In genomic region chr17:42389135-42389417, GRCh38 we compare ENCODE assay signal across 8 cellular contexts. TPM values are rescaled to one million over a fixed set of nuclear protein-coding genes. Genes with fewer than 3 reads are reported as not detected.
A peak's percentile ranks its signal among the peaks of the same experiment; 100 is the strongest.
DNase-seq lines count a peak whose midpoint lies in the region; ATAC-seq and TF ChIP-seq lines count a peak whose summit lies in the region.

No MANE protein-coding gene starts in this region.

- H3K4me3 Mint-ChIP-seq in activated naive CD4-positive, alpha-beta T cell treated with anti-CD3 and anti-CD28 coated beads for 36 hours: peak overlapping the region; percentile 97

- H3K27ac Mint-ChIP-seq in activated naive CD4-positive, alpha-beta T cell treated with anti-CD3 and anti-CD28 coated beads for 36 hours: peak overlapping the region; percentile 100

- no peaks in the 10 kb centered on the region for H3K9me3 ChIP-seq in fibroblast of lung (ENCODE audit: control insufficient read depth, insufficient read depth, low read depth, low read length)
- no peaks in the 10 kb centered on the region for H3K9me3 ChIP-seq in gastrocnemius medialis

- intact Hi-C loops in activated naive CD4-positive, alpha-beta T cell treated with anti-CD3 and anti-CD28 coated beads for 36 hours (cut with micrococcal nuclease): loop anchor here (1.0 to 2.0 kb wide), 4 partner anchors 9 to 700 kb away; partner anchors contain the start of gene EIF1
- intact Hi-C loops in gastrocnemius medialis (cut with DNase I; ENCODE audit: low total_unique reads): no loop called here

- peaks cover 33% of the 10 kb centered on the region for H3K36me3 Mint-ChIP-seq in activated naive CD4-positive, alpha-beta T cell treated with anti-CD3 and anti-CD28 coated beads for 36 hours (ENCODE audit: low read depth)

- H3K4me2 ChIP-seq in fibroblast of lung (ENCODE audit: extremely low read depth, insufficient read depth, low read length): peak overlapping the region; percentile 86

- peak overlapping the region; percentile 45 for H2AFZ ChIP-seq in fibroblast of lung (ENCODE audit: low read length)

- CTCF ChIA-PET in activated naive CD4-positive, alpha-beta T cell treated with anti-CD3 and anti-CD28 coated beads for 36 hours (lab: Charles Lee): interaction anchor here (0.8 to 4.8 kb wide), 12 partner anchors 10 to 79 kb away, joined by 3 to 59 read pairs (median 6); no protein-coding TSS in a partner anchor
- CTCF ChIA-PET in RWPE1 (lab: Yijun Ruan, JAX): interaction anchor here (0.7 kb wide), 1 partner anchor 59 kb away, joined by 3 read pairs; no protein-coding TSS in a partner anchor

- POLR2A ChIA-PET in RWPE1 (lab: Yijun Ruan, JAX; ENCODE audit: low non-redundant PET): interaction anchor here (1.1 kb wide), 1 partner anchor 34 kb away, joined by 11 read pairs; the partner anchor contains the start of gene CAVIN1

- H3K4me3 ChIP-seq in fibroblast of lung (replicated peaks in 1 of 4; ENCODE audit: control extremely low read depth in 1 of 4, insufficient read depth in 1 of 4, low read depth in 3 of 4, low read length in 4 of 4) (peak overlapping the region; percentile 44 to 75 (median 56)), gastrocnemius medialis (peak overlapping the region; percentile 46 to 95 (median 52))

- peak overlapping the region; percentile 97 for H3K27ac ChIP-seq in RWPE1
- peak overlapping the region; percentile 100 for H3K27ac ChIP-seq in fibroblast of lung (ENCODE audit: insufficient read depth, low read length)
- H3K27ac ChIP-seq in gastrocnemius medialis: peak overlapping the region; percentile 87 to 99 (median 98)

- H4K20me1 ChIP-seq in fibroblast of lung (ENCODE audit: control insufficient read depth, extremely low read depth, insufficient read depth, low read length): no peaks in the 10 kb centered on the region

- TF ChIP-seq CTCF in RWPE1 (conservative IDR thresholded peaks at IDR 0.05; ENCODE audit: low read depth) (no peak), fibroblast of lung (conservative IDR thresholded peaks at IDR 0.05 in 1 of 2, IDR thresholded peaks at IDR 0.05 in 1 of 2; ENCODE audit: low read depth in 1 of 2, low read length in 2 of 2) (no peak), gastrocnemius medialis (IDR thresholded peaks at IDR 0.05 in 4 of 5, conservative IDR thresholded peaks at IDR 0.05 in 1 of 5) (no peak)

- peaks cover 16% of the 10 kb centered on the region for H3K4me1 ChIP-seq in fibroblast of lung (ENCODE audit: control insufficient read depth, extremely low read depth, insufficient read depth, low read length)
- H3K4me1 ChIP-seq in gastrocnemius medialis: peaks cover 21 to 34% of the 10 kb centered on the region in 2 donors

- H3K9me3 Mint-ChIP-seq in activated naive CD4-positive, alpha-beta T cell treated with anti-CD3 and anti-CD28 coated beads for 36 hours: no peaks in the 10 kb centered on the region

- peaks cover 38% of the 10 kb centered on the region for H3K79me2 ChIP-seq in fibroblast of lung (ENCODE audit: control insufficient read depth, insufficient read depth, low read length)

- TF ChIP-seq POLR2A in gastrocnemius medialis (IDR thresholded peaks at IDR 0.05): no peak

- H3K9ac ChIP-seq in fibroblast of lung (ENCODE audit: insufficient read depth, low read length): peak overlapping the region; percentile 68

- H3K27me3 Mint-ChIP-seq in activated naive CD4-positive, alpha-beta T cell treated with anti-CD3 and anti-CD28 coated beads for 36 hours (ENCODE audit: low read depth): no peaks in the 10 kb centered on the region

- in situ Hi-C loops in gastrocnemius medialis (cut with MboI; ENCODE audit: low sequenced_read_pairs in 4 of 4): no loop called here

- DNase-seq in activated naive CD4-positive, alpha-beta T cell treated with anti-CD3 and anti-CD28 coated beads for 36 hours: no peak
- no peak for DNase-seq in activated naive CD4-positive, alpha-beta T cell treated with Interleukin-2 at 50 U/mL for 16 hours
- DNase-seq in RWPE1 (ENCODE audit: low spot score): no peak
- DNase-seq in fibroblast of lung (ENCODE audit: low read depth in 2 of 2): no peak
- no peak for DNase-seq in gastrocnemius medialis
- no peak for DNase-seq in SIG-M5 treated with dmso at 0.1 percent for 504 hours (lab: John Stamatoyannopoulos, UW; ENCODE audit: unreplicated experiment)
- no peak for DNase-seq in putamen (ENCODE audit: low spot score)
- no peak for DNase-seq in foreskin melanocyte

- peaks cover 47% of the 10 kb centered on the region for H3K4me1 Mint-ChIP-seq in activated naive CD4-positive, alpha-beta T cell treated with anti-CD3 and anti-CD28 coated beads for 36 hours (ENCODE audit: low read depth)

- H3K36me3 ChIP-seq in fibroblast of lung (ENCODE audit: control insufficient read depth, insufficient read depth, low read length): no peaks in the 10 kb centered on the region
- H3K36me3 ChIP-seq in gastrocnemius medialis: no peaks in the 10 kb centered on the region

- ATAC-seq in gastrocnemius medialis: no peak

- H3K27me3 ChIP-seq in fibroblast of lung (ENCODE audit: control insufficient read depth, insufficient read depth, low read length): no peaks in the 10 kb centered on the region
- H3K27me3 ChIP-seq in gastrocnemius medialis: no peaks in the 10 kb centered on the region

RNA-seq across cellular contexts. Expression of gene STAT3, which starts 0.8 kb away (rescaled TPM):
- total RNA-seq in activated naive CD4-positive, alpha-beta T cell treated with anti-CD3 and anti-CD28 coated beads for 36 hours: 100 to 1,000 TPM; 404 to 408 TPM
- total RNA-seq in fibroblast of lung (101 and 118 TPM in 2 replicates), gastrocnemius medialis (100 to 1,000 TPM in 3 of 4 donors, 10 to 100 TPM in 1; 88.4 to 203 (median 130) TPM)
- polyA plus RNA-seq in fibroblast of lung: 60.6 and 75.0 TPM in 2 replicates
- 60.3 and 76.1 TPM in 2 replicates for polyA plus RNA-seq in fibroblast of lung (2012)
- polyA minus RNA-seq in fibroblast of lung (ENCODE audit: low replicate concordance): 110 and 157 TPM in 2 replicates

RNA-seq across cellular contexts. Expression of gene CAVIN1, which starts 34.0 kb away (rescaled TPM):
- under 1 TPM; 0.64 to 0.67 TPM for total RNA-seq in activated naive CD4-positive, alpha-beta T cell treated with anti-CD3 and anti-CD28 coated beads for 36 hours
- total RNA-seq in fibroblast of lung (331 and 372 TPM in 2 replicates), gastrocnemius medialis (100 to 1,000 TPM in 3 of 4 donors, 10 to 100 TPM in 1; 64.9 to 137 (median 125) TPM)
- 432 and 490 TPM in 2 replicates for polyA plus RNA-seq in fibroblast of lung
- polyA plus RNA-seq in fibroblast of lung (2012): 709 and 835 TPM in 2 replicates
- polyA minus RNA-seq in fibroblast of lung (ENCODE audit: low replicate concordance): 388 and 507 TPM in 2 replicates

Comparison
In these comparisons a context has a peak if more than half of its experiments do, and no peak if none do; other contexts are left out.
1. RNA of gene CAVIN1, which starts 34.0 kb away (total RNA-seq): 331 to 372 TPM in fibroblast of lung and 64.9 to 137 TPM in gastrocnemius medialis; 0.64 to 0.67 TPM in activated naive CD4-positive, alpha-beta T cell treated with anti-CD3 and anti-CD28 coated beads for 36 hours; every median in the first group is over 10 times any median in the second.
2. Peak in every context shown above with its lines, with median percentiles within 50 percentile points of each other: H3K27ac ChIP-seq.